Comparison of ENCODE assay signal across 16 cellular contexts in the genomic region with DNA sequence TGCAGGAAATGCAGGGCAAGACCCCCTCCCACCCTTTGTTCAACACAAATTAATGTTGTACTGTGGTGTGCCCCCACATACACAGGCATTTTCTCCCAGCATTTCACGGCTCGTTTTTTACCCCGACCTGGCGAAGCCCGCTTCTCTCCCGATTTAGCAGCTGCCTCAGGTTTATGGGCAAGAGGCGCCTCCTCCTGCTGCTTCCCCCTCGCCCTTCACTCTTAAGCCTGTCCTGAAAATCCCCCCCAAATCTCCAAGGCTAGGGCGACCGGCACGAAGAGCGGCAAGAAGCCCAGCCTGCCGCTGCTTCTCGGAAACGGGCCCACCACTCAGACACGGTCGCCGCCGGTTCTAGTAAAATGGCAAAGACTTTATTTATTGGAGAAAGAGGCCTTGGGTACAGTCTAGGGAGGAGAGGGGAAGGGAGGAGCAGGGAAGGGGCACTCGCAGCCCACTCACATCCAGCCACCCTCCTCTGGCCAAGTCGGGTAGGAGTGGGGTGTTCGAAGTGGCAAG. TPM values are rescaled to one million over a fixed set of nuclear protein-coding genes. Genes with fewer than 3 reads are reported as not detected.
DNase-seq lines count a peak whose midpoint lies in the region; ATAC-seq, FAIRE-seq and TF ChIP-seq lines count a peak whose summit lies in the region.
"Had no signal": no experiment of that assay in that cellular context is flagged by ENCODE, and none has a peak within 500 bp of the region (broad histone marks: within the 10 kb centered on the region; RNA-seq: fewer than 3 reads in every experiment).

No MANE protein-coding gene starts in this region.

- TF ChIP-seq CTCF in Caco-2 (IDR thresholded peaks at IDR 0.05; ENCODE audit: insufficient read depth in 1 of 2, low read depth in 1 of 2, low read length in 1 of 2, severe bottlenecking in 1 of 2, unreplicated experiment in 1 of 2) = no peak
- TF ChIP-seq CTCF in H1 (IDR thresholded peaks at IDR 0.05; ENCODE audit: control extremely low read depth in 1 of 3, insufficient read depth in 1 of 3, low read depth in 1 of 3, low read length in 3 of 3) = no peak
- TF ChIP-seq CTCF in progenitor cell of endocrine pancreas (IDR thresholded peaks at IDR 0.05; ENCODE audit: unreplicated experiment) = no peak

- H3K36me3 Mint-ChIP-seq in Caco-2 (ENCODE audit: insufficient read depth, unreplicated experiment) = no peaks in the 10 kb centered on the region
- peaks cover 2% of the 10 kb centered on the region for H3K36me3 Mint-ChIP-seq in IgD-negative memory B cell
- no peaks in the 10 kb centered on the region for H3K36me3 Mint-ChIP-seq in progenitor cell of endocrine pancreas (ENCODE audit: insufficient read depth)

- no peak overlapping the region for H3K4me3 ChIP-seq in Caco-2 (ENCODE audit: low read depth, low read length)
- no peak overlapping the region for H3K4me3 ChIP-seq in H1 (ENCODE audit: extremely low read depth in 1 of 4, insufficient read depth in 2 of 4, low read depth in 3 of 4, low read length in 4 of 4)
- H3K4me3 ChIP-seq: K562, mucosa of descending colon, right lobe of liver had no signal

- no peak overlapping the region for H4K5ac ChIP-seq in H1 (ENCODE audit: insufficient read length, low read depth, low read length)

- H3K4ac ChIP-seq in H1 (replicated peaks; ENCODE audit: insufficient read length, low read depth, low read length) = no peak overlapping the region

- H4K20me1 ChIP-seq in H1 (replicated peaks in 1 of 2; ENCODE audit: control insufficient read depth in 1 of 2, insufficient read depth in 2 of 2, low read length in 2 of 2) = peaks cover 32 to 44% of the 10 kb centered on the region in 2 experiments

- H2BK5ac ChIP-seq in H1 (ENCODE audit: low read depth, low read length) = no peak overlapping the region

- no peak overlapping the region for H2AK5ac ChIP-seq in H1 (ENCODE audit: low read depth, low read length)

- TF ChIP-seq RAD21 in H1 (IDR thresholded peaks at IDR 0.05 in 1 of 2, conservative IDR thresholded peaks at IDR 0.05 in 1 of 2; ENCODE audit: low read depth in 2 of 2, low read length in 2 of 2) = no peak

- no peak overlapping the region for H4K91ac ChIP-seq in H1 (replicated peaks; ENCODE audit: insufficient read length, low read length)

- H3K23me2 ChIP-seq in H1 (ENCODE audit: low read depth, low read length) = no peaks in the 10 kb centered on the region; the same call in 1 of the 2 replicates

- DNase-seq in Caco-2 (no peak), H1 (ENCODE audit: low read depth in 1 of 2, low spot score in 2 of 2) (no peak), progenitor cell of endocrine pancreas (ENCODE audit: low spot score, unreplicated experiment) (no peak), activated gamma-delta T cell treated with Interleukin-2 at 50 U/mL for 16 hours (no peak), NCI-H2227 treated with DMSO at 0.1 percent for 48 hours (lab: John Stamatoyannopoulos, UW) (no peak)
- no peak for DNase-seq in activated CD4-positive, CD25-positive, alpha-beta regulatory T cell (lab: John Stamatoyannopoulos, UW)
- DNase-seq: activated effector memory CD4-positive, alpha-beta T cell treated with Interleukin-2 at 50 U/mL for 16 hours; right lobe of liver had no signal

- no peak overlapping the region for H3K18ac ChIP-seq in H1 (ENCODE audit: extremely low read depth, low read length)

- TF ChIP-seq EP300 in H1 (IDR thresholded peaks at IDR 0.05; ENCODE audit: borderline replicate concordance in 1 of 2, low read depth in 2 of 2, low read length in 2 of 2) = no peak

- H2BK15ac ChIP-seq in H1 (ENCODE audit: low read length) = peak overlapping the region; percentile 46; the same call in 1 of the 2 replicates

- intact Hi-C loops in Caco-2 (cut with micrococcal nuclease; ENCODE audit: unreplicated experiment) = no loop called here

- H3K27me3 Mint-ChIP-seq in Caco-2 (ENCODE audit: insufficient read depth, unreplicated experiment) (peaks cover 51% of the 10 kb centered on the region), IgD-negative memory B cell (peaks cover 69% of the 10 kb centered on the region), progenitor cell of endocrine pancreas (peaks cover 78% of the 10 kb centered on the region)

- peaks cover 12% of the 10 kb centered on the region for H3K27me3 ChIP-seq in Caco-2 (replicated peaks; ENCODE audit: control insufficient read depth, insufficient read depth, low read length)
- H3K27me3 ChIP-seq in H1 (replicated peaks in 1 of 4; ENCODE audit: control insufficient read depth in 3 of 4, extremely low read depth in 1 of 4, insufficient read depth in 3 of 4, low read length in 3 of 4) = peaks cover 97 to 100% (median 100%) of the 10 kb centered on the region in 4 experiments

- FAIRE-seq in H1 (lab: Jason Lieb, UNC) = no peak
- FAIRE-seq: K562 had no signal

- H3K9ac ChIP-seq in H1 (replicated peaks in 1 of 4; ENCODE audit: extremely low read depth in 1 of 4, low read depth in 3 of 4, low read length in 3 of 4) = no peak overlapping the region

- H3K4me1 Mint-ChIP-seq in Caco-2 (ENCODE audit: low read depth, unreplicated experiment) (peaks cover 14% of the 10 kb centered on the region), IgD-negative memory B cell (peaks cover 16 to 23% (median 23%) of the 10 kb centered on the region in 3 donors), progenitor cell of endocrine pancreas (ENCODE audit: low read depth) (peaks cover 8% of the 10 kb centered on the region)

- H3K56ac ChIP-seq in H1 (replicated peaks; ENCODE audit: insufficient read length, low read depth, low read length) = no peak overlapping the region

- H3K4me1 ChIP-seq in Caco-2 (peaks cover 12% of the 10 kb centered on the region; the same call in 1 of the 2 replicates), H1 (replicated peaks in 1 of 4; ENCODE audit: control insufficient read depth in 3 of 4, insufficient read depth in 4 of 4, low read length in 3 of 4) (peaks cover 6 to 26% (median 10%) of the 10 kb centered on the region in 4 experiments; a peak in 6 of 7 replicates)

- H3K23ac ChIP-seq in H1 (ENCODE audit: insufficient read length) = no peak overlapping the region

- H2BK120ac ChIP-seq in H1 (replicated peaks; ENCODE audit: low read depth, low read length) = no peak overlapping the region

- H3K9me3 Mint-ChIP-seq in Caco-2 (ENCODE audit: unreplicated experiment) (no peaks in the 10 kb centered on the region), IgD-negative memory B cell (peaks cover 0 to 5% (median 0%) of the 10 kb centered on the region in 3 donors), progenitor cell of endocrine pancreas (ENCODE audit: low read depth) (no peaks in the 10 kb centered on the region)

- H3K9me3 ChIP-seq in Caco-2 (no peaks in the 10 kb centered on the region), H1 (ENCODE audit: insufficient read depth in 2 of 2, low read depth in 1 of 2, low read length in 1 of 2) (0 out of 4 replicates have a peak, but pooled peaks cover 0 to 4% of the 10 kb centered on the region in 2 experiments)
- H3K9me3 ChIP-seq: mucosa of descending colon, right lobe of liver, tibial nerve had no signal

- H3K14ac ChIP-seq in H1 (ENCODE audit: insufficient read length) = no peak overlapping the region

- no peak for TF ChIP-seq POLR2A in H1 (IDR thresholded peaks at IDR 0.05; ENCODE audit: control extremely low read depth in 1 of 2, low read depth in 2 of 2, low read length in 2 of 2)

- no peaks in the 10 kb centered on the region; the same call in 1 of the 2 replicates for H3K79me1 ChIP-seq in H1 (ENCODE audit: low read depth, low read length)

- H3K36me3 ChIP-seq in Caco-2 (ENCODE audit: control insufficient read depth, insufficient read depth, low read length) (no peaks in the 10 kb centered on the region), H1 (ENCODE audit: control insufficient read depth in 2 of 4, insufficient read depth in 4 of 4, low read length in 3 of 4) (peaks cover 0 to 14% (median 0%) of the 10 kb centered on the region in 4 experiments; a peak in 1 of 8 replicates)
- H3K36me3 ChIP-seq: right lobe of liver, tibial nerve had no signal

- H3K4me2 ChIP-seq in H1 (ENCODE audit: insufficient read depth in 1 of 2, low read depth in 2 of 2, low read length in 2 of 2) = no peak overlapping the region; a peak in 1 of 4 replicates

- CTCF ChIA-PET in Caco-2 (lab: Charles Lee) = no interaction called here
- CTCF ChIA-PET in H1 (lab: Charles Lee; ENCODE audit: partially characterized antibody) = interaction anchor here (0.6 to 3.5 kb wide), 4 partner anchors 12 to 86 kb away, joined by 3 to 25 read pairs (median 4); no protein-coding TSS in a partner anchor

- peak overlapping the region; percentile 36 for H4K8ac ChIP-seq in H1 (ENCODE audit: extremely low read depth, insufficient read depth, low read length)

- peak overlapping the region; percentile 22; the same call in 1 of the 2 replicates for H2BK12ac ChIP-seq in H1 (ENCODE audit: low read depth, low read length)

- WGBS in H1 (ENCODE audit: extremely low coverage in 1 of 2, insufficient coverage in 1 of 2, insufficient read length in 1 of 2, insufficient replicate concordance in 2 of 2, low coverage in 1 of 2, low lambda C conversion rate in 2 of 2, missing lambda C conversion rate in 1 of 2), 2 experiments = 7% methylated on average over 22 of the region's 22 CpGs; no CpG with 5 or more reads in 1 of the 2 experiments

- H3K27ac Mint-ChIP-seq in Caco-2 (ENCODE audit: unreplicated experiment) (no peak overlapping the region), IgD-negative memory B cell (peak overlapping the region in 2 of 3 donors; percentile 67 to 93), progenitor cell of endocrine pancreas (peak overlapping the region; percentile 89)

- no TSS peak for BruUV-seq in Caco-2 (replicated peaks; lab: Mats Ljungman, UMichigan)

- no peak for ATAC-seq in HG03025 (IDR thresholded peaks at IDR 0.05; ENCODE audit: low FRiP score, unreplicated experiment)
- ATAC-seq: K562, right lobe of liver had no signal

- no peak overlapping the region for H2AFZ ChIP-seq in H1 (ENCODE audit: low read length)

- H3K4me3 Mint-ChIP-seq in Caco-2 (ENCODE audit: unreplicated experiment) (peak overlapping the region; percentile 8), IgD-negative memory B cell (peak overlapping the region; percentile 54 to 94 (median 84)), progenitor cell of endocrine pancreas (ENCODE audit: low read depth) (no peak overlapping the region)

- POLR2A ChIA-PET in Caco-2 (lab: Charles Lee) = no interaction called here
- POLR2A ChIA-PET in H1 (lab: Charles Lee; ENCODE audit: partially characterized antibody) = interaction anchor here (0.8 to 1.4 kb wide), 2 partner anchors 10 to 58 kb away, joined by 3 read pairs; no protein-coding TSS in a partner anchor

- H3K79me2 ChIP-seq in H1 (ENCODE audit: control insufficient read depth in 1 of 2, insufficient read depth in 2 of 2, low read length in 2 of 2) = no peaks in the 10 kb centered on the region

- H3K27ac ChIP-seq in H1 (ENCODE audit: low read depth, low read length) = no peak overlapping the region
- H3K27ac ChIP-seq: right lobe of liver, tibial nerve, VCaP had no signal

- 0 out of 2 replicates have a peak overlapping the region, but pooled peaks have one; percentile 72 for H2BK20ac ChIP-seq in H1 (ENCODE audit: low read length)

RNA-seq across cellular contexts. Expression of a gene that starts 3.4 kb away (rescaled TPM):
- total RNA-seq in Caco-2 (2022) (not detected in 2 replicates), progenitor cell of endocrine pancreas (not detected in 2 replicates)
- polyA plus RNA-seq in IgD-negative memory B cell (not detected), H1 (2011; rRNA removed) (not detected in 2 replicates)
- total RNA-seq in H1 (2021; fragmentation: NEBNext Ultra II Directional; extraction: Animal tissue kit (Norgen Biotek cat#: 25700)) = not detected in 2 replicates
- not detected for polyA plus RNA-seq in H1 (2011; cell fraction: cytosol; rRNA removed)
- not detected for polyA plus RNA-seq in H1 (2011; cell fraction: nucleus; rRNA removed)
- not detected in 4 replicates for polyA plus RNA-seq in H1 (2012, experiment 1 of 2)
- not detected for polyA plus RNA-seq in H1 (2012, experiment 2 of 2)
- not detected for polyA plus RNA-seq in H1 (2013, experiment 1 of 2)
- not detected for polyA plus RNA-seq in H1 (2013, experiment 2 of 2)
- not detected in 2 replicates for polyA minus RNA-seq in H1 (2011; rRNA and poly(A)+ RNA removed)
- not detected for polyA minus RNA-seq in H1 (2011; cell fraction: cytosol; rRNA and poly(A)+ RNA removed)
- polyA minus RNA-seq in H1 (2011; cell fraction: nucleus; rRNA and poly(A)+ RNA removed) = not detected
- total RNA-seq: chondrocyte, K562, mucosa of descending colon, right lobe of liver had no signal
- polyA plus RNA-seq: fibroblast of lung, K562 had no signal
